Comparison of ENCODE assay signal across 8 cellular contexts in the genomic region with DNA sequence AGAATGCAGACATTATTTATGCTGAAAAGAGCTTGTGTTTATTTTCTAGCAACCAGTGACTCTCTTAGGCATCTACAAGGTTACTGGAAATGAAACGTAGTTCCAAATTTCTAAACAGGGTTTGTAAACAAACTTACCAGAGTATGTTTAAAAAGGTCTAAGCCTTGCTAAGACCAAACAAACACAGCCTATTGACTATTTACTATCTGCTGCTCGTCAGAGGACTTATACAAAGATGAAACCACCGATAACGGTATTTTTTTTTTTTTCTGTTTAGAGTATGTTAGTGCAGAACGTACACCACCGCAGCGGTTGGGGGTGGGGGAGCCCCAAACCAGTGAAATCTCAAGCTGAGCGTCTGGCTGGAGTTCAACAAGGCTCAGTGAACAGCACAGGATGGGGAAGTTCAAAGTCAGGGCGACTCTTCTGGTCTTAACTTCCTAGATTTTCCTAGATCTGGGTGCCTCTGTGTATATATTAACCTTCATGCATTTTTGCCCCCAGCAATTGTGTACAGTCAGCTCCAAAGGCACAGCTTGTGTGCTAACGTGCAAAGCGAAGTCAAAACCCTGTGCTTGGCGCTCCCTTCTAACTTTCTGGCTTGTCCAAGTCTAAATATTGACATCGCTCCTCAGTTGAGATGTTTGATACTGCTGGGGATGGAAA. TPM values are rescaled to one million over a fixed set of nuclear protein-coding genes. Genes with fewer than 3 reads are reported as not detected.
DNase-seq lines count a peak whose midpoint lies in the region; ATAC-seq and TF ChIP-seq lines count a peak whose summit lies in the region.

No MANE protein-coding gene starts in this region.

- in situ Hi-C loops in SK-MEL-5 (cut with HindIII; ENCODE audit: low pct_unique_long_range_greater_than_20kb, low sequenced_read_pairs) = no loop called here

- H3K4me3 ChIP-seq in thoracic aorta = peak overlapping the region; percentile 90

- peak overlapping the region; percentile 96 to 99 for H3K27ac ChIP-seq in thoracic aorta

- peaks cover 9 to 35% of the 10 kb centered on the region in 2 donors for H3K4me1 ChIP-seq in thoracic aorta (ENCODE audit: control insufficient read depth in 1 of 2, low read depth in 2 of 2)

- peak; percentile 22 to 26 for ATAC-seq in activated CD4-positive, CD25-positive, alpha-beta regulatory T cell treated with anti-CD3 and anti-CD28 coated beads, Interleukin-2, amount 50 U/mL, for 24 hours
- peak; percentile 41 for ATAC-seq in HG02678 (IDR thresholded peaks at IDR 0.05; ENCODE audit: unreplicated experiment)
- no peak for ATAC-seq in thoracic aorta (ENCODE audit: insufficient number of reproducible peaks, low FRiP score, low read depth)

- no peaks in the 10 kb centered on the region for H3K27me3 ChIP-seq in thoracic aorta (replicated peaks; ENCODE audit: insufficient read depth)

- H3K9me3 ChIP-seq in thoracic aorta = no peaks in the 10 kb centered on the region

- H3K36me3 ChIP-seq in thoracic aorta = no peaks in the 10 kb centered on the region

- DNase-seq in activated CD4-positive, CD25-positive, alpha-beta regulatory T cell treated with anti-CD3 and anti-CD28 coated beads, Interleukin-2, amount 50 U/mL, for 72 hours = no peak
- DNase-seq in SK-MEL-5 (ENCODE audit: low read depth, low spot score) (peak; percentile 15), dermis blood vessel endothelial cell (peak; percentile 62), lung microvascular endothelial cell (ENCODE audit: low read depth in 2 of 2) (peak; percentile 47 to 62), thoracic aorta (ENCODE audit: low spot score) (peak; percentile 4), GM19240 (ENCODE audit: insufficient read length, low spot score) (no peak)

- no peak for TF ChIP-seq CTCF in thoracic aorta (IDR thresholded peaks at IDR 0.05)

RNA-seq across cellular contexts. Expression of gene RHOBTB1, which starts 1.2 kb away (rescaled TPM):
- 22.6 and 23.9 TPM in 2 replicates for total RNA-seq in SK-MEL-5 (2014; rRNA removed; shearing (Covaris generic))
- polyA plus RNA-seq in SK-MEL-5 (2015; cell fraction: cytosol; rRNA removed) = 9.7 and 11.8 TPM in 2 replicates
- 27.2 and 39.1 TPM in 2 replicates for polyA plus RNA-seq in SK-MEL-5 (2015; cell fraction: nucleus; rRNA removed)
- total RNA-seq in dermis blood vessel endothelial cell (38.6 and 45.6 TPM in 2 replicates), lung microvascular endothelial cell (32.1 and 34.4 TPM in 2 replicates), thoracic aorta (10 to 100 TPM; 16.7 to 19.6 TPM)

Comparison
In these comparisons a context has a peak if more than half of its experiments do, and no peak if none do; other contexts are left out.
1. DNase-seq: peak in SK-MEL-5 (single experiment), dermis blood vessel endothelial cell (single experiment), lung microvascular endothelial cell (2 of 2) and thoracic aorta (single experiment); none in activated CD4-positive, CD25-positive, alpha-beta regulatory T cell treated with anti-CD3 and anti-CD28 coated beads, Interleukin-2, amount 50 U/mL, for 72 hours (single experiment) and GM19240 (single experiment).